1 cellular context compared by ENCODE assay signal in the genomic region with DNA sequence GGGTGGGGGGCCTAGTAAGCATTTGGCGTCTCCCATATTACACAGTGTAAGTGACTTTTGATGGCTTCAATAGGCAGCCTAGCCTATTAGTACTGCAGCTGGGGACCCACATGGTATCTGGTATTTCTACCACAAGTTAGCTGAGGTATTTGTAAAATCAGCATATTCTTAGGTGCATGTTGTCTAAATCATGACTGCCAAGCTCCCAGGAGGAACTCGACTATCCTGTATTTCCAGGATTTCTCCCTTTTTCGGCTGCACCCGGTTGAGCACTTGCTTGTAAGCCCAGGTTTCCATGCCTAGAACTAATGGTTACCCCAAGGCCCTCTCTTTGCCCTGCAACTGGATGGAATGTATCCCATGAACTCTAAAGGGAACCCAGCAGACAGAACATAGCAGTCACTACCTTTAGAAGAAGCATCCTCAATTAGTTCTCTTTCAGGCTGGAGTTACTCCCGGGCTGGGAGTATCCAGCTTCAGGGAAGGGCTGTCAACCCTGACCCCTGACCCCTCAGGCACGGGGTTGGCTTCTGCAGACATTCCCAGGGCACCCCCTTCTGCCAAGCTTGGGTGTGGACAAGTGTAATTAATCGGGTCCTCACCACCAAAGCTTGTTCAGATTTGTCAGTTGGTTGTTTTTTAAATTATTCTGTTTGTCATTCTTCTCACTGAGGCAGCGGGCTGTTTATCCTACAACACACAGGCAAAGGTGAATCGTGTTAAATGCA.
TF ChIP-seq lines count a peak whose summit lies in the region.

No MANE protein-coding gene starts in this region.

TF ChIP-seq in WTC11, 78 proteins besides CTCF, POLR2A, EP300 and RAD21 (continued from another document):
- TF ChIP-seq, protein P1, sequence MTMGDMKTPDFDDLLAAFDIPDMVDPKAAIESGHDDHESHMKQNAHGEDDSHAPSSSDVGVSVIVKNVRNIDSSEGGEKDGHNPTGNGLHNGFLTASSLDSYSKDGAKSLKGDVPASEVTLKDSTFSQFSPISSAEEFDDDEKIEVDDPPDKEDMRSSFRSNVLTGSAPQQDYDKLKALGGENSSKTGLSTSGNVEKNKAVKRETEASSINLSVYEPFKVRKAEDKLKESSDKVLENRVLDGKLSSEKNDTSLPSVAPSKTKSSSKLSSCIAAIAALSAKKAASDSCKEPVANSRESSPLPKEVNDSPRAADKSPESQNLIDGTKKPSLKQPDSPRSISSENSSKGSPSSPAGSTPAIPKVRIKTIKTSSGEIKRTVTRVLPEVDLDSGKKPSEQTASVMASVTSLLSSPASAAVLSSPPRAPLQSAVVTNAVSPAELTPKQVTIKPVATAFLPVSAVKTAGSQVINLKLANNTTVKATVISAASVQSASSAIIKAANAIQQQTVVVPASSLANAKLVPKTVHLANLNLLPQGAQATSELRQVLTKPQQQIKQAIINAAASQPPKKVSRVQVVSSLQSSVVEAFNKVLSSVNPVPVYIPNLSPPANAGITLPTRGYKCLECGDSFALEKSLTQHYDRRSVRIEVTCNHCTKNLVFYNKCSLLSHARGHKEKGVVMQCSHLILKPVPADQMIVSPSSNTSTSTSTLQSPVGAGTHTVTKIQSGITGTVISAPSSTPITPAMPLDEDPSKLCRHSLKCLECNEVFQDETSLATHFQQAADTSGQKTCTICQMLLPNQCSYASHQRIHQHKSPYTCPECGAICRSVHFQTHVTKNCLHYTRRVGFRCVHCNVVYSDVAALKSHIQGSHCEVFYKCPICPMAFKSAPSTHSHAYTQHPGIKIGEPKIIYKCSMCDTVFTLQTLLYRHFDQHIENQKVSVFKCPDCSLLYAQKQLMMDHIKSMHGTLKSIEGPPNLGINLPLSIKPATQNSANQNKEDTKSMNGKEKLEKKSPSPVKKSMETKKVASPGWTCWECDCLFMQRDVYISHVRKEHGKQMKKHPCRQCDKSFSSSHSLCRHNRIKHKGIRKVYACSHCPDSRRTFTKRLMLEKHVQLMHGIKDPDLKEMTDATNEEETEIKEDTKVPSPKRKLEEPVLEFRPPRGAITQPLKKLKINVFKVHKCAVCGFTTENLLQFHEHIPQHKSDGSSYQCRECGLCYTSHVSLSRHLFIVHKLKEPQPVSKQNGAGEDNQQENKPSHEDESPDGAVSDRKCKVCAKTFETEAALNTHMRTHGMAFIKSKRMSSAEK (CRISPR knock-in tag; IDR thresholded peaks at IDR 0.05; ENCODE audit: borderline replicate concordance): no peak
- TF ChIP-seq MXD4 (CRISPR knock-in tag; IDR thresholded peaks at IDR 0.05; ENCODE audit: borderline replicate concordance) (no peak), FOXJ3 (CRISPR knock-in tag; IDR thresholded peaks at IDR 0.05; ENCODE audit: borderline replicate concordance) (no peak), NFYB (CRISPR knock-in tag; conservative IDR thresholded peaks at IDR 0.05; ENCODE audit: low read depth) (no peak), JUN (CRISPR knock-in tag; IDR thresholded peaks at IDR 0.05) (no peak), TCF7 (CRISPR knock-in tag; IDR thresholded peaks at IDR 0.05; ENCODE audit: low read depth) (no peak), GTF2I (CRISPR knock-in tag; conservative IDR thresholded peaks at IDR 0.05) (no peak), OVOL2 (CRISPR knock-in tag; IDR thresholded peaks at IDR 0.05; ENCODE audit: borderline replicate concordance) (no peak), TEAD4 (CRISPR knock-in tag; IDR thresholded peaks at IDR 0.05) (no peak), ZNF671 (CRISPR knock-in tag; IDR thresholded peaks at IDR 0.05) (no peak), GABPB1 (CRISPR knock-in tag; IDR thresholded peaks at IDR 0.05) (no peak), ESRRA (CRISPR knock-in tag; IDR thresholded peaks at IDR 0.05; ENCODE audit: borderline replicate concordance) (no peak)
- TF ChIP-seq, protein P2, sequence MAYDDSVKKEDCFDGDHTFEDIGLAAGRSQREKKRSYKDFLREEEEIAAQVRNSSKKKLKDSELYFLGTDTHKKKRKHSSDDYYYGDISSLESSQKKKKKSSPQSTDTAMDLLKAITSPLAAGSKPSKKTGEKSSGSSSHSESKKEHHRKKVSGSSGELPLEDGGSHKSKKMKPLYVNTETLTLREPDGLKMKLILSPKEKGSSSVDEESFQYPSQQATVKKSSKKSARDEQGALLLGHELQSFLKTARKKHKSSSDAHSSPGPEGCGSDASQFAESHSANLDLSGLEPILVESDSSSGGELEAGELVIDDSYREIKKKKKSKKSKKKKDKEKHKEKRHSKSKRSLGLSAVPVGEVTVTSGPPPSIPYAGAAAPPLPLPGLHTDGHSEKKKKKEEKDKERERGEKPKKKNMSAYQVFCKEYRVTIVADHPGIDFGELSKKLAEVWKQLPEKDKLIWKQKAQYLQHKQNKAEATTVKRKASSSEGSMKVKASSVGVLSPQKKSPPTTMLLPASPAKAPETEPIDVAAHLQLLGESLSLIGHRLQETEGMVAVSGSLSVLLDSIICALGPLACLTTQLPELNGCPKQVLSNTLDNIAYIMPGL (CRISPR knock-in tag; IDR thresholded peaks at IDR 0.05): no peak
- TF ChIP-seq, protein P3, sequence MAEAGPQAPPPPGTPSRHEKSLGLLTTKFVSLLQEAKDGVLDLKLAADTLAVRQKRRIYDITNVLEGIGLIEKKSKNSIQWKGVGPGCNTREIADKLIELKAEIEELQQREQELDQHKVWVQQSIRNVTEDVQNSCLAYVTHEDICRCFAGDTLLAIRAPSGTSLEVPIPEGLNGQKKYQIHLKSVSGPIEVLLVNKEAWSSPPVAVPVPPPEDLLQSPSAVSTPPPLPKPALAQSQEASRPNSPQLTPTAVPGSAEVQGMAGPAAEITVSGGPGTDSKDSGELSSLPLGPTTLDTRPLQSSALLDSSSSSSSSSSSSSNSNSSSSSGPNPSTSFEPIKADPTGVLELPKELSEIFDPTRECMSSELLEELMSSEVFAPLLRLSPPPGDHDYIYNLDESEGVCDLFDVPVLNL (CRISPR knock-in tag; IDR thresholded peaks at IDR 0.05; ENCODE audit: borderline replicate concordance, low read depth): no peak
- TF ChIP-seq, protein P4, sequence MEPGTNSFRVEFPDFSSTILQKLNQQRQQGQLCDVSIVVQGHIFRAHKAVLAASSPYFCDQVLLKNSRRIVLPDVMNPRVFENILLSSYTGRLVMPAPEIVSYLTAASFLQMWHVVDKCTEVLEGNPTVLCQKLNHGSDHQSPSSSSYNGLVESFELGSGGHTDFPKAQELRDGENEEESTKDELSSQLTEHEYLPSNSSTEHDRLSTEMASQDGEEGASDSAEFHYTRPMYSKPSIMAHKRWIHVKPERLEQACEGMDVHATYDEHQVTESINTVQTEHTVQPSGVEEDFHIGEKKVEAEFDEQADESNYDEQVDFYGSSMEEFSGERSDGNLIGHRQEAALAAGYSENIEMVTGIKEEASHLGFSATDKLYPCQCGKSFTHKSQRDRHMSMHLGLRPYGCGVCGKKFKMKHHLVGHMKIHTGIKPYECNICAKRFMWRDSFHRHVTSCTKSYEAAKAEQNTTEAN (CRISPR knock-in tag; IDR thresholded peaks at IDR 0.05): no peak
- TF ChIP-seq, protein P5, sequence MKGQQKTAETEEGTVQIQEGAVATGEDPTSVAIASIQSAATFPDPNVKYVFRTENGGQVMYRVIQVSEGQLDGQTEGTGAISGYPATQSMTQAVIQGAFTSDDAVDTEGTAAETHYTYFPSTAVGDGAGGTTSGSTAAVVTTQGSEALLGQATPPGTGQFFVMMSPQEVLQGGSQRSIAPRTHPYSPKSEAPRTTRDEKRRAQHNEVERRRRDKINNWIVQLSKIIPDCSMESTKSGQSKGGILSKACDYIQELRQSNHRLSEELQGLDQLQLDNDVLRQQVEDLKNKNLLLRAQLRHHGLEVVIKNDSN (CRISPR knock-in tag; IDR thresholded peaks at IDR 0.05): no peak
- TF ChIP-seq, protein P6, sequence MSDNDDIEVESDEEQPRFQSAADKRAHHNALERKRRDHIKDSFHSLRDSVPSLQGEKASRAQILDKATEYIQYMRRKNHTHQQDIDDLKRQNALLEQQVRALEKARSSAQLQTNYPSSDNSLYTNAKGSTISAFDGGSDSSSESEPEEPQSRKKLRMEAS (CRISPR knock-in tag; IDR thresholded peaks at IDR 0.05): no peak
